Comparison of ENCODE assay signal across 8 cellular contexts in genomic region chr18:11849845-11850747, GRCh38. TPM values are rescaled to one million over a fixed set of nuclear protein-coding genes. Genes with fewer than 3 reads are reported as not detected.
DNase-seq lines count a peak whose midpoint lies in the region; ATAC-seq and TF ChIP-seq lines count a peak whose summit lies in the region.

No MANE protein-coding gene starts in this region.

- H3K4me1 ChIP-seq in right atrium auricular region (peaks cover 0 to 27% of the 10 kb centered on the region in 2 donors), psoas muscle (peaks cover 8% of the 10 kb centered on the region), upper lobe of left lung (peaks cover 16 to 38% (median 28%) of the 10 kb centered on the region in 4 donors)

- H3K36me3 ChIP-seq in SU-DHL-6 (ENCODE audit: low read length) (no peaks in the 10 kb centered on the region), right atrium auricular region (no peaks in the 10 kb centered on the region), psoas muscle (ENCODE audit: insufficient read depth in 1 of 2, low read depth in 1 of 2) (peaks cover 3 to 18% of the 10 kb centered on the region in 2 donors), upper lobe of left lung (peaks cover 0 to 6% (median 0%) of the 10 kb centered on the region in 4 donors)

- no peaks in the 10 kb centered on the region for H3K9me2 ChIP-seq in SU-DHL-6 (replicated peaks; ENCODE audit: insufficient read depth, low read length)

- H3F3A ChIP-seq in SU-DHL-6 (ENCODE audit: insufficient read depth), result no peaks in the 10 kb centered on the region

- TF ChIP-seq EP300 in upper lobe of left lung (IDR thresholded peaks at IDR 0.05), result no peak

- in situ Hi-C loops in KBM-7 (cut with MboI; ENCODE audit: low pct_unique_long_range_greater_than_20kb, low sequenced_read_pairs), result no loop called here

- peaks cover 5 to 18% of the 10 kb centered on the region in 2 donors for H3K36me3 Mint-ChIP-seq in CD14-positive monocyte

- no peak overlapping the region for H3K27ac ChIP-seq in SU-DHL-6 (ENCODE audit: low read depth, low read length)
- H3K27ac ChIP-seq in right atrium auricular region, result peak overlapping the region; percentile 93 to 98
- H3K27ac ChIP-seq in psoas muscle, result peak overlapping the region; percentile 98
- peak overlapping the region; percentile 95 to 97 (median 96) for H3K27ac ChIP-seq in upper lobe of left lung

- peak overlapping the region; percentile 82 for H3K9ac ChIP-seq in SU-DHL-6 (ENCODE audit: low read length)

- H3K27me3 ChIP-seq in SU-DHL-6 (ENCODE audit: low read length), result no peaks in the 10 kb centered on the region
- H3K27me3 ChIP-seq in right atrium auricular region, result no peaks in the 10 kb centered on the region
- no peaks in the 10 kb centered on the region for H3K27me3 ChIP-seq in psoas muscle (ENCODE audit: insufficient read depth in 3 of 3, low read length in 2 of 3)
- H3K27me3 ChIP-seq in upper lobe of left lung, result no peaks in the 10 kb centered on the region

- H3K79me2 ChIP-seq in SU-DHL-6 (ENCODE audit: insufficient read depth, low read length), result peaks cover 23% of the 10 kb centered on the region

- H3K9me3 ChIP-seq in SU-DHL-6 (ENCODE audit: insufficient read depth, low read length) (no peaks in the 10 kb centered on the region), right atrium auricular region (no peaks in the 10 kb centered on the region), psoas muscle (no peaks in the 10 kb centered on the region), upper lobe of left lung (no peaks in the 10 kb centered on the region)

- 7 to 16% (median 9%) methylated on average over 19 of the region's 19 CpGs for WGBS in psoas muscle, 3 donors
- whole genome bisulfite sequencing in upper lobe of left lung, 2 donors, result 13 to 21% methylated on average over 10 to 19 of the region's 19 CpGs

- peak; percentile 66 for DNase-seq in CD14-positive monocyte (ENCODE audit: low spot score)
- peak; percentile 71 for DNase-seq in KBM-7
- DNase-seq in amniotic stem cell (lab: John Stamatoyannopoulos, UW), result peak; percentile 68
- peak; percentile 91 for DNase-seq in right atrium auricular region (ENCODE audit: low spot score)
- DNase-seq in psoas muscle, result peak; percentile 86 to 89
- peak in 1 of 2 donors; percentile 76 for DNase-seq in upper lobe of left lung

- H3K4me3 ChIP-seq in SU-DHL-6 (ENCODE audit: insufficient read depth, low read length, poor library complexity, severe bottlenecking), result peak overlapping the region; percentile 98
- H3K4me3 ChIP-seq in right atrium auricular region, result peak overlapping the region; percentile 86 to 99
- H3K4me3 ChIP-seq in psoas muscle, result peak overlapping the region; percentile 91
- peak overlapping the region; percentile 50 to 92 (median 78) for H3K4me3 ChIP-seq in upper lobe of left lung

- H3K4me2 ChIP-seq in SU-DHL-6 (ENCODE audit: low read depth, low read length, poor library complexity, severe bottlenecking), result peak overlapping the region; percentile 97

- ATAC-seq in psoas muscle, result peak; percentile 75 to 80 (median 78)
- peak; percentile 74 to 77 for ATAC-seq in upper lobe of left lung (ENCODE audit: low FRiP score in 2 of 2)
- no peak for ATAC-seq in HG03460 (IDR thresholded peaks at IDR 0.05; ENCODE audit: unreplicated experiment)

- H3K9me3 Mint-ChIP-seq in CD14-positive monocyte, result peaks cover 0 to 2% (median 0%) of the 10 kb centered on the region in 7 donors

- peak overlapping the region; percentile 97 for H2AFZ ChIP-seq in SU-DHL-6 (ENCODE audit: low read depth, low read length, severe bottlenecking)

- intact Hi-C loops in CD14-positive monocyte (cut with micrococcal nuclease), result loop anchor here (2.0 to 10.0 kb wide), 4 partner anchors 55 to 133 kb away; partner anchors contain the start of genes MPPE1 (in 2 of the 2) and IMPA2 (in 1 of the 2)
- intact Hi-C loops in psoas muscle (cut with DNase I), result loop anchor here (2.0 to 10.0 kb wide), 3 partner anchors 43 to 135 kb away; partner anchors contain the start of gene IMPA2 (in 2 of the 2)

- H3K27me3 Mint-ChIP-seq in CD14-positive monocyte (ENCODE audit: low read depth in 3 of 3), result peaks cover 3 to 14% (median 4%) of the 10 kb centered on the region in 3 donors

- peak in 2 of 4 donors; percentile 30 to 70 for TF ChIP-seq POLR2A in upper lobe of left lung (IDR thresholded peaks at IDR 0.05)

- TF ChIP-seq CTCF in CD14-positive monocyte (IDR thresholded peaks at IDR 0.05) (no peak), SU-DHL-6 (IDR thresholded peaks at IDR 0.05; ENCODE audit: insufficient read depth, low read length, poor library complexity, severe bottlenecking) (no peak), right atrium auricular region (IDR thresholded peaks at IDR 0.05) (no peak), psoas muscle (IDR thresholded peaks at IDR 0.05) (no peak), upper lobe of left lung (IDR thresholded peaks at IDR 0.05) (no peak)

- H3K4me1 Mint-ChIP-seq in CD14-positive monocyte, result peaks cover 32% of the 10 kb centered on the region

- H3K4me3 Mint-ChIP-seq in CD14-positive monocyte, result peak overlapping the region; percentile 100

- no peaks in the 10 kb centered on the region for H4K20me1 ChIP-seq in SU-DHL-6 (ENCODE audit: low read depth, low read length)

- peak overlapping the region; percentile 99 to 100 (median 100) for H3K27ac Mint-ChIP-seq in CD14-positive monocyte

RNA-seq across cellular contexts. Expression of gene CHMP1B, which starts 1.1 kb away (rescaled TPM):
- 100 to 1,000 TPM in 1 of 2 donors, 10 to 100 TPM in 1; 95.2 to 105 TPM for polyA plus RNA-seq in CD14-positive monocyte
- total RNA-seq in right atrium auricular region, result 10 to 100 TPM; 30.5 to 38.2 TPM
- total RNA-seq in psoas muscle, result 100 to 1,000 TPM in 3 of 4 donors, 10 to 100 TPM in 1; 77.9 to 460 (median 292) TPM
- polyA plus RNA-seq in psoas muscle, result 100 to 1,000 TPM; 223 to 442 (median 402) TPM
- total RNA-seq in upper lobe of left lung, result 10 to 100 TPM; 29.3 to 61.4 (median 50.0) TPM

RNA-seq across cellular contexts. Expression of gene MPPE1, which starts 58.0 kb away (rescaled TPM):
- polyA plus RNA-seq in CD14-positive monocyte, result 10 to 100 TPM; 53.4 to 92.3 TPM
- total RNA-seq in right atrium auricular region, result 10 to 100 TPM; 18.7 to 28.9 TPM
- total RNA-seq in psoas muscle, result 10 to 100 TPM; 22.5 to 33.4 (median 27.6) TPM
- polyA plus RNA-seq in psoas muscle, result 10 to 100 TPM; 20.2 to 44.0 (median 23.0) TPM
- total RNA-seq in upper lobe of left lung, result 100 to 1,000 TPM in 1 of 6 donors, 10 to 100 TPM in 5; 37.4 to 114 (median 75.3) TPM
